10 cellular contexts compared by ENCODE assay signal in genomic region chr4:183348706-183349659, GRCh38. TPM values are rescaled to one million over a fixed set of nuclear protein-coding genes. Genes with fewer than 3 reads are reported as not detected.
A peak's percentile ranks its signal among the peaks of the same experiment; 100 is the strongest.
DNase-seq lines count a peak whose midpoint lies in the region; ATAC-seq and TF ChIP-seq lines count a peak whose summit lies in the region.
"Had no signal": no experiment of that assay in that cellular context is flagged by ENCODE, and none has a peak within 500 bp of the region (broad histone marks: within the 10 kb centered on the region; RNA-seq: fewer than 3 reads in every experiment).

No MANE protein-coding gene starts in this region.

- DNase-seq in EL (peak; percentile 99), NCI-H226 (peak; percentile 55), brain microvascular endothelial cell (peak; percentile 85), pulmonary artery endothelial cell (ENCODE audit: low read depth, low spot score) (peak; percentile 73), ureter (ENCODE audit: low spot score) (no peak), NCI-H2029 treated with DMSO at 0.1 percent for 48 hours (lab: John Stamatoyannopoulos, UW) (no peak), G401 (ENCODE audit: low spot score) (no peak)
- DNase-seq: naive thymus-derived CD8-positive, alpha-beta T cell had no signal

- H3K4me3 ChIP-seq in brain microvascular endothelial cell (ENCODE audit: low read depth, low read length) = no peak overlapping the region
- H3K4me3 ChIP-seq: body of pancreas had no signal

- no peaks in the 10 kb centered on the region for H3K36me3 ChIP-seq in brain microvascular endothelial cell (replicated peaks)

- peak overlapping the region; percentile 44 for H3K27ac ChIP-seq in brain microvascular endothelial cell
- H3K27ac ChIP-seq: body of pancreas had no signal

- in situ Hi-C loops in brain microvascular endothelial cell (cut with HindIII; ENCODE audit: low pct_ligation_motif_present, low sequenced_read_pairs) (no loop called here), G401 (cut with HindIII; ENCODE audit: low sequenced_read_pairs) (no loop called here)

- ATAC-seq in GM21576 (IDR thresholded peaks at IDR 0.05; ENCODE audit: unreplicated experiment) = no peak
- ATAC-seq: body of pancreas; naive thymus-derived CD8-positive, alpha-beta T cell had no signal

- no peak for TF ChIP-seq CTCF in brain microvascular endothelial cell (IDR thresholded peaks at IDR 0.05; ENCODE audit: low read depth, low read length, missing control alignments)

- H3K27me3 ChIP-seq in brain microvascular endothelial cell (replicated peaks) = no peaks in the 10 kb centered on the region
- H3K27me3 ChIP-seq: body of pancreas had no signal

RNA-seq across cellular contexts. Expression of gene CLDN24, which starts 26.8 kb away (rescaled TPM):
- not detected in 2 replicates for total RNA-seq in pulmonary artery endothelial cell
- not detected for total RNA-seq in ureter
- total RNA-seq in G401 (2014; rRNA removed; shearing (Covaris generic)) = not detected in 2 replicates
- total RNA-seq: body of pancreas; naive thymus-derived CD8-positive, alpha-beta T cell had no signal

RNA-seq across cellular contexts. Expression of gene CLDN22, which starts 28.9 kb away (rescaled TPM):
- not detected in 2 replicates for total RNA-seq in pulmonary artery endothelial cell
- not detected for total RNA-seq in ureter
- not detected in 2 replicates for total RNA-seq in G401 (2014; rRNA removed; shearing (Covaris generic))
- total RNA-seq: body of pancreas; naive thymus-derived CD8-positive, alpha-beta T cell had no signal

Comparison
In these comparisons a context has a peak if more than half of its experiments do, and no peak if none do; other contexts are left out.
1. DNase-seq: peak in EL (single experiment), NCI-H226 (single experiment), brain microvascular endothelial cell (single experiment) and pulmonary artery endothelial cell (single experiment); none in ureter (single experiment), NCI-H2029 treated with DMSO at 0.1 percent for 48 hours (single experiment) and G401 (single experiment).